ENCODE assay signal across 16 cellular contexts in genomic region chr3:189712906-189713483, GRCh38.
A peak's percentile ranks its signal among the peaks of the same experiment; 100 is the strongest.
DNase-seq lines count a peak whose midpoint lies in the region; ATAC-seq, FAIRE-seq and TF ChIP-seq lines count a peak whose summit lies in the region.
"Had no signal": no experiment of that assay in that cellular context is flagged by ENCODE, and none has a peak within 500 bp of the region (broad histone marks: within the 10 kb centered on the region; RNA-seq: fewer than 3 reads in every experiment).

No MANE protein-coding gene starts in this region.

- BruUV-seq in GM12878 (replicated peaks; lab: Mats Ljungman, UMichigan), result no TSS peak

- no peak overlapping the region for H3K4me2 ChIP-seq in GM12878 (ENCODE audit: control insufficient read depth, insufficient read depth)
- H3K4me2 ChIP-seq: BLaER1 treated with 17β-estradiol and CSF1 and Interleukin-3, amounts not matched to agents 10 nM and 100 nM had no signal

- H3K4me3 Mint-ChIP-seq in nephron, result no peak overlapping the region
- H3K4me3 Mint-ChIP-seq in stimulated activated naive B cell treated with anti-CD40 and anti-IgM and Interleukin-4, amounts not matched to agents 10 μg/mL and 1 μg/mL and 100 μg/mL, for 72 hours, result no peak overlapping the region
- no peak overlapping the region for H3K4me3 Mint-ChIP-seq in activated CD4-positive, alpha-beta T cell treated with anti-CD3 and anti-CD28 coated beads for 36 hours
- H3K4me3 Mint-ChIP-seq: natural killer cell had no signal

- H3K9me3 Mint-ChIP-seq in nephron, result no peaks in the 10 kb centered on the region
- H3K9me3 Mint-ChIP-seq in stimulated activated naive B cell treated with anti-CD40 and anti-IgM and Interleukin-4, amounts not matched to agents 10 μg/mL and 1 μg/mL and 100 μg/mL, for 72 hours, result no peaks in the 10 kb centered on the region
- H3K9me3 Mint-ChIP-seq in activated CD4-positive, alpha-beta T cell treated with anti-CD3 and anti-CD28 coated beads for 36 hours (ENCODE audit: low read depth), result no peaks in the 10 kb centered on the region

- POLR2A ChIA-PET in GM12878 (lab: Charles Lee), result no interaction called here
- POLR2A ChIA-PET in activated CD4-positive, alpha-beta T cell treated with anti-CD3 and anti-CD28 coated beads for 36 hours (lab: Charles Lee), result interaction anchor here (0.7 kb wide), 1 partner anchor 357 kb away, joined by 3 read pairs; no protein-coding TSS in a partner anchor

- CTCF ChIA-PET in GM12878 (lab: Yijun Ruan, JAX), result interaction anchor here (0.6 to 1.1 kb wide), 4 partner anchors 9 to 201 kb away, joined by 3 to 4 read pairs (median 3); no protein-coding TSS in a partner anchor
- CTCF ChIA-PET in activated CD4-positive, alpha-beta T cell treated with anti-CD3 and anti-CD28 coated beads for 36 hours (lab: Charles Lee), result interaction anchor here (0.6 kb wide), 1 partner anchor 494 kb away, joined by 3 read pairs; no protein-coding TSS in a partner anchor

- WGBS in GM12878 (ENCODE audit: insufficient coverage, insufficient replicate concordance, low lambda C conversion rate, missing lambda C conversion rate), result 55% methylated on average over 2 of the region's 2 CpGs

- H2AFZ ChIP-seq in GM12878 (ENCODE audit: control insufficient read depth, low read depth, low read length), result no peak overlapping the region

- H3K9ac ChIP-seq in GM12878 (ENCODE audit: control insufficient read depth, insufficient read depth, low read length), result no peak overlapping the region
- H3K9ac ChIP-seq: BLaER1 treated with 17β-estradiol and CSF1 and Interleukin-3, amounts not matched to agents 10 nM and 100 nM had no signal

- H3K27ac Mint-ChIP-seq in nephron, result peak overlapping the region in 2 of 3 experiments; percentile 35 to 36
- H3K27ac Mint-ChIP-seq in stimulated activated naive B cell treated with anti-CD40 and anti-IgM and Interleukin-4, amounts not matched to agents 10 μg/mL and 1 μg/mL and 100 μg/mL, for 72 hours, result no peak overlapping the region
- no peak overlapping the region for H3K27ac Mint-ChIP-seq in activated CD4-positive, alpha-beta T cell treated with anti-CD3 and anti-CD28 coated beads for 36 hours
- H3K27ac Mint-ChIP-seq: natural killer cell had no signal

- DNase-seq in H4 (ENCODE audit: low spot score), result peak; percentile 61
- peak; percentile 86 to 97 for DNase-seq in NCI-H2081 (lab: John Stamatoyannopoulos, UW)
- DNase-seq in GM12878 (ENCODE audit: low read depth, low spot score), result no peak
- DNase-seq in dedifferentiated amniotic fluid mesenchymal stem cell (ENCODE audit: extremely low spot score), result no peak
- DNase-seq in stimulated activated naive B cell treated with anti-CD40 and anti-IgM and Interleukin-4, amounts not matched to agents 10 μg/mL and 1 μg/mL and 100 μg/mL, for 72 hours, result no peak
- DNase-seq in 8988T, result no peak
- DNase-seq in activated CD4-positive, alpha-beta T cell treated with anti-CD3 and anti-CD28 coated beads for 36 hours, result no peak
- DNase-seq: H7; kidney glomerular epithelial cell; natural killer cell; Right ventricle myocardium superior; stimulated activated naive CD4-positive, alpha-beta T cell had no signal

- H3K79me2 ChIP-seq in GM12878 (ENCODE audit: control insufficient read depth, insufficient read depth, low read length), result no peaks in the 10 kb centered on the region

- H3K9me3 ChIP-seq in GM12878 (replicated peaks; ENCODE audit: control insufficient read depth, insufficient read depth, low read length), result no peaks in the 10 kb centered on the region
- H3K9me3 ChIP-seq: BLaER1 treated with 17β-estradiol and CSF1 and Interleukin-3, amounts not matched to agents 10 nM and 100 nM; breast epithelium; right atrium auricular region had no signal

- peaks cover 4% of the 10 kb centered on the region for H3K27me3 Mint-ChIP-seq in nephron (ENCODE audit: low read depth)
- H3K27me3 Mint-ChIP-seq in stimulated activated naive B cell treated with anti-CD40 and anti-IgM and Interleukin-4, amounts not matched to agents 10 μg/mL and 1 μg/mL and 100 μg/mL, for 72 hours, result no peaks in the 10 kb centered on the region
- H3K27me3 Mint-ChIP-seq in activated CD4-positive, alpha-beta T cell treated with anti-CD3 and anti-CD28 coated beads for 36 hours, result no peaks in the 10 kb centered on the region

- H4K20me1 ChIP-seq in GM12878 (ENCODE audit: control insufficient read depth, insufficient read depth), result no peaks in the 10 kb centered on the region
- H4K20me1 ChIP-seq: BLaER1 treated with 17β-estradiol and CSF1 and Interleukin-3, amounts not matched to agents 10 nM and 100 nM had no signal

- no peak for TF ChIP-seq EP300 in GM12878 (IDR thresholded peaks at IDR 0.05; ENCODE audit: borderline replicate concordance in 1 of 2, control insufficient read depth in 1 of 2, low read depth in 2 of 2, low read length in 2 of 2)

- RAD21 ChIA-PET in GM12878 (lab: Charles Lee; ENCODE audit: unreplicated experiment), result interaction anchor here (0.7 to 1.2 kb wide), 2 partner anchors 11 to 49 kb away, joined by 3 read pairs; no protein-coding TSS in a partner anchor

- TF ChIP-seq POLR2A in GM12878 (IDR thresholded peaks at IDR 0.05; ENCODE audit: low read depth, low read length), result no peak

- H3K4me1 ChIP-seq in GM12878 (ENCODE audit: control insufficient read depth, insufficient read depth, low read length), result peaks cover 30% of the 10 kb centered on the region
- H3K4me1 ChIP-seq: breast epithelium had no signal

- H3K27me3 ChIP-seq in GM12878 (replicated peaks in 1 of 2; ENCODE audit: control insufficient read depth in 2 of 2, insufficient read depth in 2 of 2, low read length in 1 of 2), result no peaks in the 10 kb centered on the region
- H3K27me3 ChIP-seq: BLaER1 treated with 17β-estradiol and CSF1 and Interleukin-3, amounts not matched to agents 10 nM and 100 nM; breast epithelium; right atrium auricular region had no signal

- H3K4me1 Mint-ChIP-seq in nephron, result peaks cover 42% of the 10 kb centered on the region
- H3K4me1 Mint-ChIP-seq in stimulated activated naive B cell treated with anti-CD40 and anti-IgM and Interleukin-4, amounts not matched to agents 10 μg/mL and 1 μg/mL and 100 μg/mL, for 72 hours, result no peaks in the 10 kb centered on the region
- peaks cover 14% of the 10 kb centered on the region for H3K4me1 Mint-ChIP-seq in activated CD4-positive, alpha-beta T cell treated with anti-CD3 and anti-CD28 coated beads for 36 hours
- H3K4me1 Mint-ChIP-seq: natural killer cell had no signal

- TF ChIP-seq CTCF in GM12878 (IDR thresholded peaks at IDR 0.05 in 2 of 3, conservative IDR thresholded peaks at IDR 0.05 in 1 of 3; ENCODE audit: control insufficient read depth in 2 of 3, extremely low read depth in 1 of 3, insufficient read depth in 1 of 3, low read depth in 3 of 3, low read length in 3 of 3) (no peak), nephron (IDR thresholded peaks at IDR 0.05; ENCODE audit: unreplicated experiment in 3 of 3) (no peak)

- no peak overlapping the region for H3K4me3 ChIP-seq in GM12878
- H3K4me3 ChIP-seq: BLaER1 treated with 17β-estradiol and CSF1 and Interleukin-3, amounts not matched to agents 10 nM and 100 nM; breast epithelium; right atrium auricular region had no signal

- no peak for TF ChIP-seq RAD21 in GM12878 (IDR thresholded peaks at IDR 0.05; ENCODE audit: insufficient read depth, low read depth, low read length)

- no peaks in the 10 kb centered on the region for H3K36me3 Mint-ChIP-seq in nephron (ENCODE audit: low read depth)
- H3K36me3 Mint-ChIP-seq in stimulated activated naive B cell treated with anti-CD40 and anti-IgM and Interleukin-4, amounts not matched to agents 10 μg/mL and 1 μg/mL and 100 μg/mL, for 72 hours, result no peaks in the 10 kb centered on the region
- H3K36me3 Mint-ChIP-seq in activated CD4-positive, alpha-beta T cell treated with anti-CD3 and anti-CD28 coated beads for 36 hours (ENCODE audit: low read depth), result no peaks in the 10 kb centered on the region
- H3K36me3 Mint-ChIP-seq: natural killer cell had no signal

- peak; percentile 41 for FAIRE-seq in GM12878 (lab: Jason Lieb, UNC)

- in situ Hi-C loops in GM12878 (cut with MboI), result no loop called here

- H3K36me3 ChIP-seq in GM12878 (ENCODE audit: control insufficient read depth in 2 of 2, insufficient read depth in 2 of 2, low read length in 1 of 2), result no peaks in the 10 kb centered on the region
- H3K36me3 ChIP-seq: BLaER1 treated with 17β-estradiol and CSF1 and Interleukin-3, amounts not matched to agents 10 nM and 100 nM; breast epithelium; right atrium auricular region had no signal

- ATAC-seq in GM12878, result no peak
- no peak for ATAC-seq in stimulated activated naive B cell treated with anti-CD40 and anti-IgM and Interleukin-4, amounts not matched to agents 10 μg/mL and 1 μg/mL and 100 μg/mL, for 72 hours (replicated peaks)
- no peak for ATAC-seq in activated CD4-positive, alpha-beta T cell treated with anti-CD3 and anti-CD28 coated beads for 36 hours
- ATAC-seq: natural killer cell had no signal

- SMC1A ChIA-PET in GM12878 (lab: Charles Lee; ENCODE audit: uncharacterized antibody, unreplicated experiment), result interaction anchor here (0.8 to 1.5 kb wide), 4 partner anchors 13 to 82 kb away, joined by 3 to 4 read pairs (median 3); no protein-coding TSS in a partner anchor

- intact Hi-C loops in GM12878 (cut with micrococcal nuclease; ENCODE audit: unreplicated experiment), result no loop called here
- intact Hi-C loops in activated CD4-positive, alpha-beta T cell treated with anti-CD3 and anti-CD28 coated beads for 36 hours (cut with DNase I, micrococcal nuclease), result no loop called here

- no peak overlapping the region for H3K27ac ChIP-seq in GM12878 (ENCODE audit: control insufficient read depth, insufficient read depth)
- H3K27ac ChIP-seq: BLaER1 treated with 17β-estradiol and CSF1 and Interleukin-3, amounts not matched to agents 10 nM and 100 nM; breast epithelium; right atrium auricular region had no signal

TF ChIP-seq in GM12878, 131 proteins besides CTCF, POLR2A, EP300 and RAD21:
- no peak for TF ChIP-seq WRNIP1 (IDR thresholded peaks at IDR 0.05; ENCODE audit: borderline replicate concordance, low read depth, low read length)
- no peak for TF ChIP-seq IKZF2 (IDR thresholded peaks at IDR 0.05)
- TF ChIP-seq STAT1 (conservative IDR thresholded peaks at IDR 0.05), result no peak
- TF ChIP-seq POLR2AphosphoS5 (IDR thresholded peaks at IDR 0.05; ENCODE audit: low read length), result no peak
- no peak for TF ChIP-seq TAF1 (IDR thresholded peaks at IDR 0.05; ENCODE audit: borderline replicate concordance, low read depth, low read length)

Comparison
In these comparisons a context has a peak if more than half of its experiments do, and no peak if none do; other contexts are left out.
1. DNase-seq: peak in H4 (single experiment) and NCI-H2081 (2 of 2); none in GM12878 (single experiment), dedifferentiated amniotic fluid mesenchymal stem cell (single experiment), stimulated activated naive B cell treated with anti-CD40 and anti-IgM and Interleukin-4, amounts not matched to agents 10 μg/mL and 1 μg/mL and 100 μg/mL, for 72 hours (single experiment), 8988T (single experiment) and activated CD4-positive, alpha-beta T cell treated with anti-CD3 and anti-CD28 coated beads for 36 hours (single experiment).
2. H3K27ac Mint-ChIP-seq: peak in nephron (2 of 3); none in stimulated activated naive B cell treated with anti-CD40 and anti-IgM and Interleukin-4, amounts not matched to agents 10 μg/mL and 1 μg/mL and 100 μg/mL, for 72 hours (single experiment) and activated CD4-positive, alpha-beta T cell treated with anti-CD3 and anti-CD28 coated beads for 36 hours (single experiment).